Comparison of ENCODE assay signal across 1 cellular context in the genomic region with DNA sequence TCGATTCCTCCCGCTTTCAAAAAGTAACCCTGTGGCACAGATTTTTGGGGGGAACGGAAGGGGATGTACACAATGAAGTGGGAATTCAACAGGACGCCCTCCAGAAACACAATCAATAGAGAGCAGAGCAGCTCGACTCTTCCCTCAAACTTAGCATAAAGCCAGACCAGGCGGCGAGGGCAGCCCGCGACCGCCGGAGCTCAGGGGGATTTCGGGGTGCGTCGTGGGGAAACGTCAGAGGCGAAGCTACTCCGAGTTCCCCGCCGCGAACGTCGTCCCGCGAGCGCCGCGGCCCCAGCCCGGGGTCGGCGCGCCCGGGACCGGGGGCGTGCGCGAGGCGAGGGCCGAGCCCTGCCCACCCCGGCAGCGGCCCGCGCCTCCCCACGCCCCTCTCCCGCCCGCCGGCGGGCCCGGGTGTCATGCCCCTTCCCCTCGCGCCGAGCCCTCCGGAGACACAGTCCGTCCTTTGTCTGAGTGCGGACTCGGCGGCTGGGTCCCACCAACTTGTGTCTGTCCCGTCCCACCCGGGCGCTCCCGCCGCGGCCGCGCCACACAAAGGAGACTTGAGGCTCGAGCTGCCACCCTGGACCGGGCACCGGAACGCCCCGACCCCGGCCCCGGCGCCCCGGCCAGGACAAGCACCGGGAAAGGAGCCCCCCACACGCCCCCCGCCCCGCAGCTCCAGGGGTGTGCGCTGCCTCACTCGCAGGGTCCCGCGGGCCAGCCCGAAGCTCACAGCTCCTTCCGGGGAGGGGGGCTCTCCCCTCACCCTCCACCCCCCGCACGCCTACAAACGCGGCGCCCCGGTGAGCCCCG.
A peak's percentile ranks its signal among the peaks of the same experiment; 100 is the strongest.
TF ChIP-seq lines count a peak whose summit lies in the region.

No MANE protein-coding gene starts in this region.

TF ChIP-seq in K562, 482 proteins besides CTCF, POLR2A, EP300 and RAD21 (continued from another document):
- TF ChIP-seq, protein P1, sequence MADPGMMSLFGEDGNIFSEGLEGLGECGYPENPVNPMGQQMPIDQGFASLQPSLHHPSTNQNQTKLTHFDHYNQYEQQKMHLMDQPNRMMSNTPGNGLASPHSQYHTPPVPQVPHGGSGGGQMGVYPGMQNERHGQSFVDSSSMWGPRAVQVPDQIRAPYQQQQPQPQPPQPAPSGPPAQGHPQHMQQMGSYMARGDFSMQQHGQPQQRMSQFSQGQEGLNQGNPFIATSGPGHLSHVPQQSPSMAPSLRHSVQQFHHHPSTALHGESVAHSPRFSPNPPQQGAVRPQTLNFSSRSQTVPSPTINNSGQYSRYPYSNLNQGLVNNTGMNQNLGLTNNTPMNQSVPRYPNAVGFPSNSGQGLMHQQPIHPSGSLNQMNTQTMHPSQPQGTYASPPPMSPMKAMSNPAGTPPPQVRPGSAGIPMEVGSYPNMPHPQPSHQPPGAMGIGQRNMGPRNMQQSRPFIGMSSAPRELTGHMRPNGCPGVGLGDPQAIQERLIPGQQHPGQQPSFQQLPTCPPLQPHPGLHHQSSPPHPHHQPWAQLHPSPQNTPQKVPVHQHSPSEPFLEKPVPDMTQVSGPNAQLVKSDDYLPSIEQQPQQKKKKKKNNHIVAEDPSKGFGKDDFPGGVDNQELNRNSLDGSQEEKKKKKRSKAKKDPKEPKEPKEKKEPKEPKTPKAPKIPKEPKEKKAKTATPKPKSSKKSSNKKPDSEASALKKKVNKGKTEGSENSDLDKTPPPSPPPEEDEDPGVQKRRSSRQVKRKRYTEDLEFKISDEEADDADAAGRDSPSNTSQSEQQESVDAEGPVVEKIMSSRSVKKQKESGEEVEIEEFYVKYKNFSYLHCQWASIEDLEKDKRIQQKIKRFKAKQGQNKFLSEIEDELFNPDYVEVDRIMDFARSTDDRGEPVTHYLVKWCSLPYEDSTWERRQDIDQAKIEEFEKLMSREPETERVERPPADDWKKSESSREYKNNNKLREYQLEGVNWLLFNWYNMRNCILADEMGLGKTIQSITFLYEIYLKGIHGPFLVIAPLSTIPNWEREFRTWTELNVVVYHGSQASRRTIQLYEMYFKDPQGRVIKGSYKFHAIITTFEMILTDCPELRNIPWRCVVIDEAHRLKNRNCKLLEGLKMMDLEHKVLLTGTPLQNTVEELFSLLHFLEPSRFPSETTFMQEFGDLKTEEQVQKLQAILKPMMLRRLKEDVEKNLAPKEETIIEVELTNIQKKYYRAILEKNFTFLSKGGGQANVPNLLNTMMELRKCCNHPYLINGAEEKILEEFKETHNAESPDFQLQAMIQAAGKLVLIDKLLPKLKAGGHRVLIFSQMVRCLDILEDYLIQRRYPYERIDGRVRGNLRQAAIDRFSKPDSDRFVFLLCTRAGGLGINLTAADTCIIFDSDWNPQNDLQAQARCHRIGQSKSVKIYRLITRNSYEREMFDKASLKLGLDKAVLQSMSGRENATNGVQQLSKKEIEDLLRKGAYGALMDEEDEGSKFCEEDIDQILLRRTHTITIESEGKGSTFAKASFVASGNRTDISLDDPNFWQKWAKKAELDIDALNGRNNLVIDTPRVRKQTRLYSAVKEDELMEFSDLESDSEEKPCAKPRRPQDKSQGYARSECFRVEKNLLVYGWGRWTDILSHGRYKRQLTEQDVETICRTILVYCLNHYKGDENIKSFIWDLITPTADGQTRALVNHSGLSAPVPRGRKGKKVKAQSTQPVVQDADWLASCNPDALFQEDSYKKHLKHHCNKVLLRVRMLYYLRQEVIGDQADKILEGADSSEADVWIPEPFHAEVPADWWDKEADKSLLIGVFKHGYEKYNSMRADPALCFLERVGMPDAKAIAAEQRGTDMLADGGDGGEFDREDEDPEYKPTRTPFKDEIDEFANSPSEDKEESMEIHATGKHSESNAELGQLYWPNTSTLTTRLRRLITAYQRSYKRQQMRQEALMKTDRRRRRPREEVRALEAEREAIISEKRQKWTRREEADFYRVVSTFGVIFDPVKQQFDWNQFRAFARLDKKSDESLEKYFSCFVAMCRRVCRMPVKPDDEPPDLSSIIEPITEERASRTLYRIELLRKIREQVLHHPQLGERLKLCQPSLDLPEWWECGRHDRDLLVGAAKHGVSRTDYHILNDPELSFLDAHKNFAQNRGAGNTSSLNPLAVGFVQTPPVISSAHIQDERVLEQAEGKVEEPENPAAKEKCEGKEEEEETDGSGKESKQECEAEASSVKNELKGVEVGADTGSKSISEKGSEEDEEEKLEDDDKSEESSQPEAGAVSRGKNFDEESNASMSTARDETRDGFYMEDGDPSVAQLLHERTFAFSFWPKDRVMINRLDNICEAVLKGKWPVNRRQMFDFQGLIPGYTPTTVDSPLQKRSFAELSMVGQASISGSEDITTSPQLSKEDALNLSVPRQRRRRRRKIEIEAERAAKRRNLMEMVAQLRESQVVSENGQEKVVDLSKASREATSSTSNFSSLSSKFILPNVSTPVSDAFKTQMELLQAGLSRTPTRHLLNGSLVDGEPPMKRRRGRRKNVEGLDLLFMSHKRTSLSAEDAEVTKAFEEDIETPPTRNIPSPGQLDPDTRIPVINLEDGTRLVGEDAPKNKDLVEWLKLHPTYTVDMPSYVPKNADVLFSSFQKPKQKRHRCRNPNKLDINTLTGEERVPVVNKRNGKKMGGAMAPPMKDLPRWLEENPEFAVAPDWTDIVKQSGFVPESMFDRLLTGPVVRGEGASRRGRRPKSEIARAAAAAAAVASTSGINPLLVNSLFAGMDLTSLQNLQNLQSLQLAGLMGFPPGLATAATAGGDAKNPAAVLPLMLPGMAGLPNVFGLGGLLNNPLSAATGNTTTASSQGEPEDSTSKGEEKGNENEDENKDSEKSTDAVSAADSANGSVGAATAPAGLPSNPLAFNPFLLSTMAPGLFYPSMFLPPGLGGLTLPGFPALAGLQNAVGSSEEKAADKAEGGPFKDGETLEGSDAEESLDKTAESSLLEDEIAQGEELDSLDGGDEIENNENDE (IDR thresholded peaks at IDR 0.05; ENCODE audit: low read depth, low read length): peak; percentile 27
- no peak for TF ChIP-seq ILK (tag; IDR thresholded peaks at IDR 0.05; ENCODE audit: borderline replicate concordance, low read depth)
- TF ChIP-seq IFI16 (CRISPR knock-in tag; IDR thresholded peaks at IDR 0.05): no peak
- peak; percentile 62; the same call in 1 of the 2 replicates for TF ChIP-seq PHF21A (IDR thresholded peaks at IDR 0.05; ENCODE audit: borderline replicate concordance, low read depth)
- TF ChIP-seq NR4A1 (CRISPR knock-in tag; IDR thresholded peaks at IDR 0.05): no peak
- no peak for TF ChIP-seq NR4A1 (tag; IDR thresholded peaks at IDR 0.05)
- TF ChIP-seq RNF2 (IDR thresholded peaks at IDR 0.05): no peak
- no peak for TF ChIP-seq CEBPG (CRISPR knock-in tag; IDR thresholded peaks at IDR 0.05)
- no peak for TF ChIP-seq CEBPG (tag; conservative IDR thresholded peaks at IDR 0.05 in 1 of 2, IDR thresholded peaks at IDR 0.05 in 1 of 2)
- TF ChIP-seq, protein P2, sequence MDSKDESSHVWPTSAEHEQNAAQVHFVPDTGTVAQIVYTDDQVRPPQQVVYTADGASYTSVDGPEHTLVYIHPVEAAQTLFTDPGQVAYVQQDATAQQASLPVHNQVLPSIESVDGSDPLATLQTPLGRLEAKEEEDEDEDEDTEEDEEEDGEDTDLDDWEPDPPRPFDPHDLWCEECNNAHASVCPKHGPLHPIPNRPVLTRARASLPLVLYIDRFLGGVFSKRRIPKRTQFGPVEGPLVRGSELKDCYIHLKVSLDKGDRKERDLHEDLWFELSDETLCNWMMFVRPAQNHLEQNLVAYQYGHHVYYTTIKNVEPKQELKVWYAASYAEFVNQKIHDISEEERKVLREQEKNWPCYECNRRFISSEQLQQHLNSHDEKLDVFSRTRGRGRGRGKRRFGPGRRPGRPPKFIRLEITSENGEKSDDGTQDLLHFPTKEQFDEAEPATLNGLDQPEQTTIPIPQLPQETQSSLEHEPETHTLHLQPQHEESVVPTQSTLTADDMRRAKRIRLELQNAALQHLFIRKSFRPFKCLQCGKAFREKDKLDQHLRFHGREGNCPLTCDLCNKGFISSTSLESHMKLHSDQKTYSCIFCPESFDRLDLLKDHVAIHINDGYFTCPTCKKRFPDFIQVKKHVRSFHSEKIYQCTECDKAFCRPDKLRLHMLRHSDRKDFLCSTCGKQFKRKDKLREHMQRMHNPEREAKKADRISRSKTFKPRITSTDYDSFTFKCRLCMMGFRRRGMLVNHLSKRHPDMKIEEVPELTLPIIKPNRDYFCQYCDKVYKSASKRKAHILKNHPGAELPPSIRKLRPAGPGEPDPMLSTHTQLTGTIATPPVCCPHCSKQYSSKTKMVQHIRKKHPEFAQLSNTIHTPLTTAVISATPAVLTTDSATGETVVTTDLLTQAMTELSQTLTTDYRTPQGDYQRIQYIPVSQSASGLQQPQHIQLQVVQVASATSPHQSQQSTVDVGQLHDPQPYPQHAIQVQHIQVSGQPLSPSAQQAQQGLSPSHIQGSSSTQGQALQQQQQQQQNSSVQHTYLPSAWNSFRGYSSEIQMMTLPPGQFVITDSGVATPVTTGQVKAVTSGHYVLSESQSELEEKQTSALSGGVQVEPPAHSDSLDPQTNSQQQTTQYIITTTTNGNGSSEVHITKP (IDR thresholded peaks at IDR 0.05; ENCODE audit: partially characterized antibody): no peak
- no peak for TF ChIP-seq BCOR (IDR thresholded peaks at IDR 0.05)
